20 cellular contexts compared by ENCODE assay signal in genomic region chr11:20015101-20015500, GRCh38.
"Had no signal": no experiment of that assay in that cellular context is flagged by ENCODE, and none has a peak within 500 bp of the region (broad histone marks: within the 10 kb centered on the region; RNA-seq: fewer than 3 reads in every experiment).

No MANE protein-coding gene starts in this region.

- DNase-seq: activated B cell treated with CpG ODN at 0.5 μM for 24 hours; activated CD4-positive, alpha-beta T cell treated with anti-CD3 and anti-CD28 coated beads for 48 hours; activated CD8-positive, alpha-beta T cell treated with anti-CD3 and anti-CD28 coated beads for 36 hours; activated gamma-delta T cell; activated T-cell treated with anti-CD3 and anti-CD28 coated beads, Interleukin-2, amount 50 U/mL, for 72 hours; caudate nucleus; colonic mucosa; heart right ventricle; left colon; naive thymus-derived CD4-positive, alpha-beta T cell; stimulated activated CD4-positive, alpha-beta T cell treated with anti-CD3 and anti-CD28 coated beads, Interleukin-4, amount 100 ng/mL, for 1 hour; stimulated activated naive B cell treated with anti-CD40 and anti-IgM and Interleukin-4, amounts not matched to agents 10 μg/mL and 1 μg/mL and 100 μg/mL, for 72 hours; tibial artery; uterus had no signal

- H3K36me3 ChIP-seq: colonic mucosa, gastroesophageal sphincter, heart right ventricle, neutrophil, tibial artery, uterus had no signal

- ATAC-seq: activated CD8-positive, alpha-beta T cell treated with anti-CD3 and anti-CD28 coated beads for 36 hours; activated naive CD4-positive, alpha-beta T cell treated with anti-CD3 and anti-CD28 coated beads, Interleukin-2, amount 50 U/mL, for 72 hours; activated T-cell treated with anti-CD3 and anti-CD28 coated beads, Interleukin-2, amount 50 U/mL, for 72 hours; gastroesophageal sphincter; left colon; naive thymus-derived CD4-positive, alpha-beta T cell; stimulated activated naive B cell treated with anti-CD40 and anti-IgM and Interleukin-4, amounts not matched to agents 10 μg/mL and 1 μg/mL and 100 μg/mL, for 72 hours had no signal

- H3K9me3 ChIP-seq: body of pancreas, colonic mucosa, gastroesophageal sphincter, heart right ventricle, neutrophil, tibial artery, uterus had no signal

- H3K27me3 ChIP-seq: body of pancreas, colonic mucosa, gastroesophageal sphincter, heart right ventricle, tibial artery, uterus had no signal

- H3K4me1 ChIP-seq: parathyroid adenoma, uterus had no signal

- H3K27ac ChIP-seq: colonic mucosa, gastroesophageal sphincter, neutrophil, tibial artery, uterus had no signal

- H3K4me3 ChIP-seq: body of pancreas, colonic mucosa, gastroesophageal sphincter, lung, tibial artery, uterus had no signal
